In genomic region chr4:37827802-37828321, GRCh38 we compare ENCODE assay signal across 8 cellular contexts. TPM values are rescaled to one million over a fixed set of nuclear protein-coding genes. Genes with fewer than 3 reads are reported as not detected.
DNase-seq lines count a peak whose midpoint lies in the region; ATAC-seq and TF ChIP-seq lines count a peak whose summit lies in the region.

No MANE protein-coding gene starts in this region.

- H3K27me3 ChIP-seq in BLaER1: no peaks in the 10 kb centered on the region

- H3K27me3 Mint-ChIP-seq in naive B cell: no peaks in the 10 kb centered on the region

- H3K4me3 Mint-ChIP-seq in naive B cell: peak overlapping the region; percentile 91 to 100 (median 98)

- peaks cover 12% of the 10 kb centered on the region for H4K20me1 ChIP-seq in BLaER1

- peaks cover 30 to 47% (median 39%) of the 10 kb centered on the region in 3 donors for H3K4me1 Mint-ChIP-seq in naive B cell

- H3K27ac ChIP-seq in BLaER1: no peak overlapping the region

- peak overlapping the region in 3 of 6 donors; percentile 84 to 98 (median 91) for H3K27ac Mint-ChIP-seq in naive B cell

- ATAC-seq in naive B cell (ENCODE audit: low read depth in 2 of 2) (no peak), GM21825 (IDR thresholded peaks at IDR 0.05; ENCODE audit: unreplicated experiment) (no peak)

- H3K4me3 ChIP-seq in BLaER1 (peak overlapping the region; percentile 90), LNCaP clone FGC (ENCODE audit: low read depth, low read length) (peak overlapping the region; percentile 79), choroid plexus epithelial cell (ENCODE audit: low read depth, low read length) (peak overlapping the region; percentile 92)

- peak overlapping the region; percentile 83; the same call in 1 of the 2 replicates for H3K9ac ChIP-seq in BLaER1

- no peaks in the 10 kb centered on the region for H3K9me3 ChIP-seq in BLaER1

- DNase-seq in LNCaP clone FGC (ENCODE audit: low read depth) (no peak), choroid plexus epithelial cell (ENCODE audit: low read depth) (no peak), naive B cell (no peak), pons (ENCODE audit: low spot score) (no peak), ureter (ENCODE audit: low spot score) (no peak), GM19240 (ENCODE audit: insufficient read length, low spot score) (no peak)

- H3K36me3 Mint-ChIP-seq in naive B cell: peaks cover 19 to 23% of the 10 kb centered on the region in 2 donors

- H3K4me2 ChIP-seq in BLaER1: peak overlapping the region; percentile 88

- H3K36me3 ChIP-seq in BLaER1: peaks cover 31% of the 10 kb centered on the region

- H3K4me1 ChIP-seq in BLaER1: peaks cover 32% of the 10 kb centered on the region

- TF ChIP-seq CTCF in LNCaP clone FGC (IDR thresholded peaks at IDR 0.05; ENCODE audit: control insufficient read depth, extremely low read depth, insufficient read depth) (no peak), choroid plexus epithelial cell (conservative IDR thresholded peaks at IDR 0.05; ENCODE audit: low read depth, low read length) (no peak)

- no peaks in the 10 kb centered on the region for H3K9me3 Mint-ChIP-seq in naive B cell

RNA-seq across cellular contexts. Expression of gene PGM2, which starts 1.4 kb away (rescaled TPM):
- polyA plus RNA-seq in naive B cell (ENCODE audit: low read depth in 6 of 6): 10 to 100 TPM; 10.5 to 19.8 (median 17.4) TPM
- total RNA-seq in ureter: 62.6 TPM
